8 cellular contexts compared by ENCODE assay signal in genomic region chr9:5510360-5510931, GRCh38. TPM values are rescaled to one million over a fixed set of nuclear protein-coding genes. Genes with fewer than 3 reads are reported as not detected.
A peak's percentile ranks its signal among the peaks of the same experiment; 100 is the strongest.
DNase-seq lines count a peak whose midpoint lies in the region; ATAC-seq and TF ChIP-seq lines count a peak whose summit lies in the region.

Gene PDCD1LG2 (plus strand): TSS chr9:5510531. CDS start chr9:5522547, 12,016 bp downstream.

- no peaks in the 10 kb centered on the region for H4K20me1 ChIP-seq in Karpas-422 (ENCODE audit: insufficient read depth, low read depth, low read length)

- peak within 1 kb of the TSS; percentile 71 for H3K27ac Mint-ChIP-seq in CD8-positive, alpha-beta T cell
- H3K27ac Mint-ChIP-seq in activated naive CD8-positive, alpha-beta T cell treated with anti-CD3 and anti-CD28 coated beads for 36 hours: peak within 1 kb of the TSS; percentile 78
- peak within 1 kb of the TSS; percentile 89 for H3K27ac Mint-ChIP-seq in stimulated activated effector memory CD8-positive, alpha-beta T cell treated with anti-CD3 and anti-CD28 coated beads, Interleukin-12 subunit alpha, Interleukin-12 subunit beta, amount 100 ng/mL, for 72 hours

- H3K79me2 ChIP-seq in Karpas-422 (ENCODE audit: low read length): peaks cover 19% of the 10 kb centered on the region

- no peak within 1 kb of the TSS for H3K27ac ChIP-seq in CD8-positive, alpha-beta T cell (ENCODE audit: low read depth, low read length)
- H3K27ac ChIP-seq in Karpas-422 (ENCODE audit: low read length): no peak within 1 kb of the TSS

- no peak for ATAC-seq in CD8-positive, alpha-beta T cell
- ATAC-seq in GM19468 (IDR thresholded peaks at IDR 0.05; ENCODE audit: extremely low read depth, unreplicated experiment) (peak; percentile 81), HG03521 (IDR thresholded peaks at IDR 0.05; ENCODE audit: unreplicated experiment) (peak; percentile 58)
- peak; percentile 97 for ATAC-seq in stimulated activated effector memory CD8-positive, alpha-beta T cell treated with anti-CD3 and anti-CD28 coated beads, Interleukin-12 subunit alpha, Interleukin-12 subunit beta, amount 100 ng/mL, for 72 hours

- CTCF ChIA-PET in CD8-positive, alpha-beta T cell (lab: Charles Lee): interaction anchor here (0.7 to 1.0 kb wide), 2 partner anchors 48 to 86 kb away, joined by 3 read pairs; no protein-coding TSS in a partner anchor

- H3K4me1 ChIP-seq in CD8-positive, alpha-beta T cell (ENCODE audit: insufficient read depth, low read length): no peaks in the 10 kb centered on the region
- H3K4me1 ChIP-seq in Karpas-422 (ENCODE audit: low read length): peaks cover 5% of the 10 kb centered on the region

- H3K9me3 ChIP-seq in CD8-positive, alpha-beta T cell (ENCODE audit: low read length): no peaks in the 10 kb centered on the region
- no peaks in the 10 kb centered on the region for H3K9me3 ChIP-seq in Karpas-422 (ENCODE audit: low read length)

- H3K9me2 ChIP-seq in Karpas-422 (replicated peaks; ENCODE audit: insufficient read depth, low read length): no peaks in the 10 kb centered on the region

- no peak within 1 kb of the TSS for H3K9ac ChIP-seq in Karpas-422 (ENCODE audit: low read length)

- no peaks in the 10 kb centered on the region for H3K27me3 Mint-ChIP-seq in CD8-positive, alpha-beta T cell (ENCODE audit: low read depth)
- no peaks in the 10 kb centered on the region for H3K27me3 Mint-ChIP-seq in activated naive CD8-positive, alpha-beta T cell treated with anti-CD3 and anti-CD28 coated beads for 36 hours

- no peaks in the 10 kb centered on the region for H3K9me3 Mint-ChIP-seq in CD8-positive, alpha-beta T cell
- peaks cover 13% of the 10 kb centered on the region for H3K9me3 Mint-ChIP-seq in activated naive CD8-positive, alpha-beta T cell treated with anti-CD3 and anti-CD28 coated beads for 36 hours
- H3K9me3 Mint-ChIP-seq in stimulated activated effector memory CD8-positive, alpha-beta T cell treated with anti-CD3 and anti-CD28 coated beads, Interleukin-12 subunit alpha, Interleukin-12 subunit beta, amount 100 ng/mL, for 72 hours: peaks cover 3% of the 10 kb centered on the region

- H3K4me3 ChIP-seq in CD8-positive, alpha-beta T cell (ENCODE audit: low read depth, low read length): no peak within 1 kb of the TSS
- H3K4me3 ChIP-seq in Karpas-422 (ENCODE audit: low read length): no peak within 1 kb of the TSS

- no peak within 1 kb of the TSS for H2AFZ ChIP-seq in Karpas-422 (ENCODE audit: low read length)

- intact Hi-C loops in CD8-positive, alpha-beta T cell (cut with DNase I, micrococcal nuclease): no loop called here

- no peaks in the 10 kb centered on the region for H3K36me3 ChIP-seq in CD8-positive, alpha-beta T cell (ENCODE audit: insufficient read depth, low read length)
- H3K36me3 ChIP-seq in Karpas-422 (ENCODE audit: insufficient read depth, low read length): peaks cover 5% of the 10 kb centered on the region; the same call in 1 of the 2 replicates

- no peaks in the 10 kb centered on the region for H3K27me3 ChIP-seq in CD8-positive, alpha-beta T cell (ENCODE audit: insufficient read depth, low read length)
- no peaks in the 10 kb centered on the region for H3K27me3 ChIP-seq in Karpas-422 (ENCODE audit: low read length)

- TF ChIP-seq CTCF in CD8-positive, alpha-beta T cell (IDR thresholded peaks at IDR 0.05): no peak

- POLR2A ChIA-PET in CD8-positive, alpha-beta T cell (lab: Charles Lee): interaction anchor here (1.6 kb wide), 1 partner anchor 20 kb away, joined by 4 read pairs; no protein-coding TSS in a partner anchor

- peak within 1 kb of the TSS; percentile 72 for H3K4me3 Mint-ChIP-seq in CD8-positive, alpha-beta T cell
- peak within 1 kb of the TSS; percentile 35 for H3K4me3 Mint-ChIP-seq in activated naive CD8-positive, alpha-beta T cell treated with anti-CD3 and anti-CD28 coated beads for 36 hours
- peak within 1 kb of the TSS; percentile 62 for H3K4me3 Mint-ChIP-seq in stimulated activated effector memory CD8-positive, alpha-beta T cell treated with anti-CD3 and anti-CD28 coated beads, Interleukin-12 subunit alpha, Interleukin-12 subunit beta, amount 100 ng/mL, for 72 hours

- no peaks in the 10 kb centered on the region for H3K36me3 Mint-ChIP-seq in CD8-positive, alpha-beta T cell
- peaks cover 1% of the 10 kb centered on the region for H3K36me3 Mint-ChIP-seq in activated naive CD8-positive, alpha-beta T cell treated with anti-CD3 and anti-CD28 coated beads for 36 hours
- H3K36me3 Mint-ChIP-seq in stimulated activated effector memory CD8-positive, alpha-beta T cell treated with anti-CD3 and anti-CD28 coated beads, Interleukin-12 subunit alpha, Interleukin-12 subunit beta, amount 100 ng/mL, for 72 hours: no peaks in the 10 kb centered on the region

- H3K4me1 Mint-ChIP-seq in CD8-positive, alpha-beta T cell (ENCODE audit: low read depth): peaks cover 15% of the 10 kb centered on the region
- peaks cover 24% of the 10 kb centered on the region for H3K4me1 Mint-ChIP-seq in activated naive CD8-positive, alpha-beta T cell treated with anti-CD3 and anti-CD28 coated beads for 36 hours
- peaks cover 53% of the 10 kb centered on the region for H3K4me1 Mint-ChIP-seq in stimulated activated effector memory CD8-positive, alpha-beta T cell treated with anti-CD3 and anti-CD28 coated beads, Interleukin-12 subunit alpha, Interleukin-12 subunit beta, amount 100 ng/mL, for 72 hours

- no peak within 1 kb of the TSS for H3K4me2 ChIP-seq in Karpas-422 (ENCODE audit: low read depth, low read length, poor library complexity, severe bottlenecking)

- no peak for DNase-seq in CD8-positive, alpha-beta T cell
- peak; percentile 20 for DNase-seq in activated naive CD8-positive, alpha-beta T cell treated with anti-CD3 and anti-CD28 coated beads for 36 hours
- peak; percentile 84 for DNase-seq in iris pigment epithelial cell (ENCODE audit: low read depth)
- peak; percentile 12 to 70 for DNase-seq in stimulated activated effector memory CD8-positive, alpha-beta T cell treated with anti-CD3 and anti-CD28 coated beads, Interleukin-12 subunit alpha, Interleukin-12 subunit beta, amount 100 ng/mL, for 72 hours (ENCODE audit: low spot score in 2 of 2)
- no peak for DNase-seq in central memory CD4-positive, alpha-beta T cell
- DNase-seq in Karpas-422: no peak

RNA-seq across cellular contexts. Expression of gene PDCD1LG2, which starts in this region (rescaled TPM):
- total RNA-seq in CD8-positive, alpha-beta T cell: not detected
- total RNA-seq in activated naive CD8-positive, alpha-beta T cell treated with anti-CD3 and anti-CD28 coated beads for 36 hours: under 1 TPM in 1 of 2 experiments, not detected in 1; 0.08 TPM
- not detected in 2 replicates for total RNA-seq in Karpas-422 (2014; rRNA removed; shearing (Covaris generic); ENCODE audit: low replicate concordance)

Comparison
In these comparisons a context has a peak if more than half of its experiments do, and no peak if none do; other contexts are left out.
1. Peak in DNase-seq in activated naive CD8-positive, alpha-beta T cell treated with anti-CD3 and anti-CD28 coated beads for 36 hours; RNA of the gene not detected or under 1 TPM.
2. DNase-seq: peak in iris pigment epithelial cell (single experiment) and stimulated activated effector memory CD8-positive, alpha-beta T cell treated with anti-CD3 and anti-CD28 coated beads, Interleukin-12 subunit alpha, Interleukin-12 subunit beta, amount 100 ng/mL, for 72 hours (2 of 2); none in CD8-positive, alpha-beta T cell (0 of 7), central memory CD4-positive, alpha-beta T cell (single experiment) and Karpas-422 (single experiment).
3. Peak in every context shown above with its lines, with median percentiles within 50 percentile points of each other: H3K27ac Mint-ChIP-seq and H3K4me3 Mint-ChIP-seq.